9 cellular contexts compared by ENCODE assay signal in the genomic region with DNA sequence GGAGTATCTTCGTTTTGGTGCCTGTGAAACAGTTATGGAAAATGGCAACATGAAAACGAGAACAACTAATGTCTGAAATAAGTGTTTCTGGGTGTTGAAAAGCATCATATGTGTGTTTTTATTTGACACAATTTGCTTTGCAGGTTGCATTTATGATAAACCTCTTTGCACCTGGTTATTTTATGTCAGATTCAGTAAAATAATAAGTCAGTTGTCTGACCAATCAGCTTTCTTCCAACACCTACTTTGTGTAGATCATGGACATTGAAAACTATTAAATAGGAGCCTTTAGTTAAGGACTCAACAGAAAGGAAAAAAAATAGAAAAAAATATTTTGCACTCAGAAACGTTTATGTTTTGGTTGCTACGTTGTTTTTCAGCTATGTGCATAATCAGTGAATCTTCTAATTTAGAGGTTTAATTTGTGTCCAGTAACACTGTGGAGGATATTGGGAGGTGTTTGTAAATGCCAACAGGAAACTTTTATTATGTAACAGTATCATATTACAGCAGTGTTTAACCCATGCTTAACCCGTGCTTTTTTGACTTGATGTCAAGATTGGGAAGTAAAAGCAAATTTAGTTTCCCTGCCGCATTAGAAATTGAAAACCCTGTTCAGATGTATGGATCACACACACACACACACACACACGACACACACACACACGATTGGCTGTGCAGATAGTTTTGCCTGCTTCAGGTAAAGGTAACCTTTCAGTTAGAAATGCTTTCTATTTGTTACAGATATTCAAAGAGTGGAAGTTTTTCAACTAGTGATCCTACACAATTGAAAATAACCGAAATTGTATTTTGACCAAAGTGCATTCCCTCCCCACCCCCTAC. TPM values are rescaled to one million over a fixed set of nuclear protein-coding genes. Genes with fewer than 3 reads are reported as not detected.
DNase-seq lines count a peak whose midpoint lies in the region; ATAC-seq, FAIRE-seq and TF ChIP-seq lines count a peak whose summit lies in the region.
"Had no signal": no experiment of that assay in that cellular context is flagged by ENCODE, and none has a peak within 500 bp of the region (broad histone marks: within the 10 kb centered on the region; RNA-seq: fewer than 3 reads in every experiment).

No MANE protein-coding gene starts in this region.

- H3K36me3 Mint-ChIP-seq in activated naive CD8-positive, alpha-beta T cell treated with anti-CD3 and anti-CD28 coated beads, Interleukin-2, amount 10 ng/mL, durations not matched to agents 7 days and 5 days: peaks cover 2% of the 10 kb centered on the region

- H3K36me3 ChIP-seq in A673 (ENCODE audit: insufficient read depth, low read length, poor library complexity, severe bottlenecking): no peaks in the 10 kb centered on the region
- H3K36me3 ChIP-seq in HEK293 (ENCODE audit: control insufficient read depth in 2 of 2, insufficient read depth in 1 of 2, low read length in 2 of 2): no peaks in the 10 kb centered on the region
- H3K36me3 ChIP-seq in keratinocyte (ENCODE audit: control insufficient read depth in 2 of 2, extremely low read depth in 1 of 2, insufficient read depth in 2 of 2, low read length in 2 of 2): no peaks in the 10 kb centered on the region
- H3K36me3 ChIP-seq: Peyer's patch had no signal

- peaks cover 71% of the 10 kb centered on the region for H3K79me2 ChIP-seq in keratinocyte (ENCODE audit: control insufficient read depth, insufficient read depth, low read length)

- TF ChIP-seq CTCF in A673 (conservative IDR thresholded peaks at IDR 0.05; ENCODE audit: low read depth, low read length): no peak
- TF ChIP-seq CTCF in HEK293 (tag by site-specific recombination; IDR thresholded peaks at IDR 0.05): no peak
- no peak for TF ChIP-seq CTCF in keratinocyte (optimal IDR thresholded peaks at IDR 0.05 in 1 of 3, IDR thresholded peaks at IDR 0.05 in 1 of 3, conservative IDR thresholded peaks at IDR 0.05 in 1 of 3; ENCODE audit: extremely low read depth in 1 of 3, insufficient read depth in 2 of 3, low read length in 3 of 3)
- TF ChIP-seq CTCF in RWPE1 (conservative IDR thresholded peaks at IDR 0.05; ENCODE audit: low read depth): no peak

- H3K9ac ChIP-seq in keratinocyte (ENCODE audit: control insufficient read depth, extremely low read depth, insufficient read depth, low read length): no peak overlapping the region

- dilution Hi-C loops in keratinocyte (cut with MboI; ENCODE audit: extremely low pct_ligation_motif_present, low sequenced_read_pairs): no loop called here

- no peak overlapping the region for H3K27ac Mint-ChIP-seq in activated naive CD8-positive, alpha-beta T cell treated with anti-CD3 and anti-CD28 coated beads, Interleukin-2, amount 10 ng/mL, durations not matched to agents 7 days and 5 days

- POLR2A ChIA-PET in A673 (lab: Charles Lee; ENCODE audit: low non-redundant PET): no interaction called here
- POLR2A ChIA-PET in HEK293 (lab: Yijun Ruan, JAX): no interaction called here
- POLR2A ChIA-PET in activated naive CD8-positive, alpha-beta T cell treated with anti-CD3 and anti-CD28 coated beads, Interleukin-2, amount 10 ng/mL, durations not matched to agents 7 days and 5 days (lab: Charles Lee): no interaction called here
- POLR2A ChIA-PET in RWPE1 (lab: Yijun Ruan, JAX; ENCODE audit: low non-redundant PET): no interaction called here

- no TSS peak for BruUV-seq in A673 (replicated peaks; lab: Mats Ljungman, UMichigan)

- H3K27me3 ChIP-seq in A673 (replicated peaks; ENCODE audit: insufficient read depth, low read depth, low read length, poor library complexity) (no peaks in the 10 kb centered on the region), keratinocyte (ENCODE audit: control insufficient read depth, extremely low read depth, insufficient read depth, low read length) (no peaks in the 10 kb centered on the region)
- H3K27me3 ChIP-seq: Peyer's patch had no signal

- peaks cover 44% of the 10 kb centered on the region for H3K4me1 ChIP-seq in A673 (ENCODE audit: insufficient read depth, low read length, poor library complexity, severe bottlenecking)
- H3K4me1 ChIP-seq in HEK293 (ENCODE audit: control insufficient read depth, insufficient read depth, low read length): peaks cover 10% of the 10 kb centered on the region
- peaks cover 34% of the 10 kb centered on the region for H3K4me1 ChIP-seq in keratinocyte (ENCODE audit: control insufficient read depth, extremely low read depth, insufficient read depth, low read length)

- intact Hi-C loops in A673 (cut with micrococcal nuclease; ENCODE audit: unreplicated experiment): loop anchor here (5.0 kb wide), 5 partner anchors 83 to 417 kb away; no protein-coding TSS in a partner anchor

- H3K4me2 ChIP-seq in keratinocyte (ENCODE audit: control insufficient read depth, extremely low read depth, insufficient read depth, low read depth, low read length): peak overlapping the region; percentile 96

- no peak overlapping the region for H2AFZ ChIP-seq in keratinocyte (ENCODE audit: control insufficient read depth, low read length)

- H3K9me1 ChIP-seq in keratinocyte (ENCODE audit: control insufficient read depth, extremely low read depth, insufficient read depth, low read length): no peaks in the 10 kb centered on the region

- no peak for FAIRE-seq in keratinocyte (lab: Jason Lieb, UNC)

- no peak overlapping the region for H3K27ac ChIP-seq in A673 (ENCODE audit: low read depth, low read length, poor library complexity, severe bottlenecking)
- H3K27ac ChIP-seq in HEK293 (ENCODE audit: extremely low read depth, low read depth, low read length): no peak overlapping the region
- no peak overlapping the region for H3K27ac ChIP-seq in keratinocyte (ENCODE audit: control insufficient read depth, insufficient read depth, low read length)
- H3K27ac ChIP-seq in RWPE1: no peak overlapping the region

- peaks cover 15% of the 10 kb centered on the region for H3K27me3 Mint-ChIP-seq in activated naive CD8-positive, alpha-beta T cell treated with anti-CD3 and anti-CD28 coated beads, Interleukin-2, amount 10 ng/mL, durations not matched to agents 7 days and 5 days

- peak; percentile 31 for DNase-seq in A673 (ENCODE audit: low spot score)
- no peak for DNase-seq in activated naive CD8-positive, alpha-beta T cell treated with anti-CD3 and anti-CD28 coated beads, Interleukin-2, amount 10 ng/mL, durations not matched to agents 7 days and 5 days
- no peak for DNase-seq in keratinocyte (ENCODE audit: low read depth, low spot score)
- no peak for DNase-seq in RWPE1 (ENCODE audit: low spot score)
- DNase-seq in DMS 273 treated with DMSO at 0.1 percent for 48 hours (lab: John Stamatoyannopoulos, UW): no peak
- no peak for DNase-seq in globus pallidus (ENCODE audit: low spot score)
- DNase-seq: Peyer's patch had no signal

- no peak for ATAC-seq in activated naive CD8-positive, alpha-beta T cell treated with anti-CD3 and anti-CD28 coated beads, Interleukin-2, amount 10 ng/mL, durations not matched to agents 7 days and 5 days (ENCODE audit: low read depth)
- ATAC-seq in HG03460 (IDR thresholded peaks at IDR 0.05; ENCODE audit: unreplicated experiment): no peak

- H3K9me3 Mint-ChIP-seq in activated naive CD8-positive, alpha-beta T cell treated with anti-CD3 and anti-CD28 coated beads, Interleukin-2, amount 10 ng/mL, durations not matched to agents 7 days and 5 days: no peaks in the 10 kb centered on the region

- H3K4me3 ChIP-seq in A673 (ENCODE audit: low read depth, low read length, poor library complexity, severe bottlenecking) (peak overlapping the region; percentile 96), HEK293 (ENCODE audit: low read depth, low read length) (peak overlapping the region; percentile 96), keratinocyte (ENCODE audit: control insufficient read depth in 2 of 3, extremely low read depth in 1 of 3, insufficient read depth in 2 of 3, low read depth in 1 of 3, low read length in 3 of 3) (peak overlapping the region in 2 of 3 experiments; percentile 80 to 82)

- peaks cover 4% of the 10 kb centered on the region for H4K20me1 ChIP-seq in keratinocyte (ENCODE audit: control insufficient read depth, extremely low read depth, insufficient read depth, low read length)

- CTCF ChIA-PET in A673 (lab: Charles Lee) (no interaction called here), HEK293 (lab: Yijun Ruan, JAX) (interaction anchor here (0.6 to 2.5 kb wide), 10 partner anchors 51 to 445 kb away, joined by 3 to 11 read pairs (median 4); no protein-coding TSS in a partner anchor), RWPE1 (lab: Yijun Ruan, JAX) (interaction anchor here (0.5 to 0.7 kb wide), 4 partner anchors 15 to 699 kb away, joined by 3 to 9 read pairs (median 4); no protein-coding TSS in a partner anchor)

- H3K9me3 ChIP-seq in A673 (ENCODE audit: low read depth, low read length, poor library complexity, severe bottlenecking) (no peaks in the 10 kb centered on the region), HEK293 (ENCODE audit: control insufficient read depth, insufficient read depth, low read depth, low read length) (no peaks in the 10 kb centered on the region), keratinocyte (ENCODE audit: control insufficient read depth, low read depth, low read length) (no peaks in the 10 kb centered on the region)
- H3K9me3 ChIP-seq: Peyer's patch had no signal

- peak overlapping the region; percentile 91 for H3K4me3 Mint-ChIP-seq in activated naive CD8-positive, alpha-beta T cell treated with anti-CD3 and anti-CD28 coated beads, Interleukin-2, amount 10 ng/mL, durations not matched to agents 7 days and 5 days

- H3K4me1 Mint-ChIP-seq in activated naive CD8-positive, alpha-beta T cell treated with anti-CD3 and anti-CD28 coated beads, Interleukin-2, amount 10 ng/mL, durations not matched to agents 7 days and 5 days: peaks cover 23% of the 10 kb centered on the region

RNA-seq across cellular contexts. Expression of a gene that starts 2.6 kb away (rescaled TPM):
- 67.7 and 79.3 TPM in 2 replicates for total RNA-seq in A673 (2021)
- total RNA-seq in activated naive CD8-positive, alpha-beta T cell treated with anti-CD3 and anti-CD28 coated beads, Interleukin-2, amount 10 ng/mL, durations not matched to agents 7 days and 5 days: 10 to 100 TPM; 37.0 to 37.8 TPM
- polyA plus RNA-seq in keratinocyte: 31.1 to 43.8 TPM (median 39.0 TPM) in 3 replicates
- 49.2 TPM for polyA plus RNA-seq in keratinocyte (2011; ENCODE audit: low read depth)
- polyA plus RNA-seq in keratinocyte (2011; cell fraction: cytosol; rRNA removed): 23.4 and 41.6 TPM in 2 replicates
- polyA plus RNA-seq in keratinocyte (2011; cell fraction: nucleus; rRNA removed): 66.4 and 70.5 TPM in 2 replicates
- polyA plus RNA-seq in keratinocyte (2012; ENCODE audit: low replicate concordance): 27.0 and 31.2 TPM in 2 replicates
- 58.2 to 101 TPM (median 94.1 TPM) in 3 replicates for polyA minus RNA-seq in keratinocyte
- polyA minus RNA-seq in keratinocyte (2011; cell fraction: cytosol; rRNA and poly(A)+ RNA removed): 47.8 TPM
- 53.1 and 83.2 TPM in 2 replicates for polyA minus RNA-seq in keratinocyte (2011; cell fraction: nucleus; rRNA and poly(A)+ RNA removed)

RNA-seq across cellular contexts. Expression of a gene that starts 2.8 kb away (rescaled TPM):
- total RNA-seq in A673 (2021): 0.90 and 0.92 TPM in 2 replicates
- not detected for total RNA-seq in activated naive CD8-positive, alpha-beta T cell treated with anti-CD3 and anti-CD28 coated beads, Interleukin-2, amount 10 ng/mL, durations not matched to agents 7 days and 5 days
- polyA plus RNA-seq in keratinocyte: 0.13 to 0.39 TPM (median 0.14 TPM) in 3 replicates
- polyA plus RNA-seq in keratinocyte (2011; ENCODE audit: low read depth): 0.46 TPM
- polyA plus RNA-seq in keratinocyte (2011; cell fraction: cytosol; rRNA removed): 0.21 and 0.39 TPM in 2 replicates
- 0.28 and 0.29 TPM in 2 replicates for polyA plus RNA-seq in keratinocyte (2011; cell fraction: nucleus; rRNA removed)
- polyA plus RNA-seq in keratinocyte (2012; ENCODE audit: low replicate concordance): 0.06 and 0.29 TPM in 2 replicates
- 0.58 to 1.1 TPM in 2 of 3 replicates, not detected in the other for polyA minus RNA-seq in keratinocyte
- polyA minus RNA-seq in keratinocyte (2011; cell fraction: cytosol; rRNA and poly(A)+ RNA removed): not detected
- 0.85 and 1.3 TPM in 2 replicates for polyA minus RNA-seq in keratinocyte (2011; cell fraction: nucleus; rRNA and poly(A)+ RNA removed)
- total RNA-seq: Peyer's patch had no signal
